ENCODE assay signal across 30 cellular contexts in genomic region chr17:11561281-11561680, GRCh38. TPM values are rescaled to one million over a fixed set of nuclear protein-coding genes. Genes with fewer than 3 reads are reported as not detected.
"Had no signal": no experiment of that assay in that cellular context is flagged by ENCODE, and none has a peak within 500 bp of the region (broad histone marks: within the 10 kb centered on the region; RNA-seq: fewer than 3 reads in every experiment).

No MANE protein-coding gene starts in this region.

- H3K4me1 ChIP-seq: psoas muscle, right lobe of liver, spleen, suprapubic skin, testis, tibial artery, transverse colon, upper lobe of right lung, uterus had no signal

- H3K4me3 ChIP-seq: neural progenitor cell, ovary, psoas muscle, right lobe of liver, skin epidermis, smooth muscle cell, spleen, suprapubic skin, testis, tibial artery, transverse colon, upper lobe of right lung, uterus had no signal

- ATAC-seq: naive thymus-derived CD4-positive, alpha-beta T cell; natural killer cell; psoas muscle; right cardiac atrium; right lobe of liver; stimulated activated memory B cell treated with anti-CD40 and anti-IgM and Interleukin-4, amounts not matched to agents 10 μg/mL and 1 μg/mL and 100 μg/mL, for 72 hours; stimulated activated naive CD8-positive, alpha-beta T cell treated with anti-CD3 and anti-CD28 coated beads, Interleukin-15, amount 100 ng/mL, for 72 hours; stimulated activated naive CD8-positive, alpha-beta T cell treated with anti-CD3 and anti-CD28 coated beads, Interleukin-15, Interleukin-2, amounts not matched to agents 100 U/mL and 50 U/mL, for 24 hours; upper lobe of right lung had no signal

- H3K27ac ChIP-seq: neural progenitor cell, ovary, parathyroid adenoma, psoas muscle, right lobe of liver, skin epidermis, spleen, suprapubic skin, testis, tibial artery, transverse colon, upper lobe of right lung, uterus had no signal

- DNase-seq: naive thymus-derived CD4-positive, alpha-beta T cell; natural killer cell; occipital lobe; ovary; posterior cingulate gyrus; psoas muscle; right cardiac atrium; right lobe of liver; spleen; stimulated activated CD4-positive, alpha-beta T cell treated with anti-CD3 and anti-CD28 coated beads, Interleukin-12 subunit alpha, Interleukin-12 subunit beta, amount 100 ng/mL, for 4 hours; stimulated activated CD4-positive, alpha-beta T cell treated with anti-CD3 and anti-CD28 coated beads, Interleukin-1b, Interleukin-23, amount 100 ng/mL, for 48 hours; stimulated activated CD4-positive, alpha-beta T cell treated with anti-CD3 and anti-CD28 coated beads, Interleukin-4, amount 100 ng/mL, for 1 hour; stimulated activated CD4-positive, alpha-beta T cell treated with anti-CD3 and anti-CD28 coated beads, Interleukin-4, amount 100 ng/mL, for 4 hours; stimulated activated CD8-positive, alpha-beta memory T cell treated with anti-CD3 and anti-CD28 coated beads, Interleukin-4, amount 100 ng/mL, for 48 hours; stimulated activated naive CD4-positive, alpha-beta T cell; stimulated activated naive CD8-positive, alpha-beta T cell treated with anti-CD3 and anti-CD28 coated beads, Interleukin-15, amount 100 ng/mL, for 72 hours; stimulated activated naive CD8-positive, alpha-beta T cell treated with anti-CD3 and anti-CD28 coated beads, Interleukin-15, Interleukin-2, amounts not matched to agents 100 U/mL and 50 U/mL, for 24 hours; substantia nigra; testis; tibial artery; transverse colon; upper lobe of right lung; uterus had no signal

- H3K36me3 ChIP-seq: neural progenitor cell, ovary, right lobe of liver, spleen, suprapubic skin, tibial artery, transverse colon, upper lobe of right lung, uterus had no signal

- H3K27me3 ChIP-seq: neural progenitor cell, ovary, right lobe of liver, spleen, testis, tibial artery, transverse colon, upper lobe of right lung, uterus had no signal

- H3K9me3 ChIP-seq: ovary, psoas muscle, right lobe of liver, suprapubic skin, testis, tibial artery, transverse colon, upper lobe of right lung, uterus had no signal

RNA-seq across cellular contexts. Expression of gene DNAH9, which starts 37.0 kb away (rescaled TPM):
- total RNA-seq: naive thymus-derived CD4-positive, alpha-beta T cell; natural killer cell; osteoblast; psoas muscle; right lobe of liver had no signal
